In the genomic region with DNA sequence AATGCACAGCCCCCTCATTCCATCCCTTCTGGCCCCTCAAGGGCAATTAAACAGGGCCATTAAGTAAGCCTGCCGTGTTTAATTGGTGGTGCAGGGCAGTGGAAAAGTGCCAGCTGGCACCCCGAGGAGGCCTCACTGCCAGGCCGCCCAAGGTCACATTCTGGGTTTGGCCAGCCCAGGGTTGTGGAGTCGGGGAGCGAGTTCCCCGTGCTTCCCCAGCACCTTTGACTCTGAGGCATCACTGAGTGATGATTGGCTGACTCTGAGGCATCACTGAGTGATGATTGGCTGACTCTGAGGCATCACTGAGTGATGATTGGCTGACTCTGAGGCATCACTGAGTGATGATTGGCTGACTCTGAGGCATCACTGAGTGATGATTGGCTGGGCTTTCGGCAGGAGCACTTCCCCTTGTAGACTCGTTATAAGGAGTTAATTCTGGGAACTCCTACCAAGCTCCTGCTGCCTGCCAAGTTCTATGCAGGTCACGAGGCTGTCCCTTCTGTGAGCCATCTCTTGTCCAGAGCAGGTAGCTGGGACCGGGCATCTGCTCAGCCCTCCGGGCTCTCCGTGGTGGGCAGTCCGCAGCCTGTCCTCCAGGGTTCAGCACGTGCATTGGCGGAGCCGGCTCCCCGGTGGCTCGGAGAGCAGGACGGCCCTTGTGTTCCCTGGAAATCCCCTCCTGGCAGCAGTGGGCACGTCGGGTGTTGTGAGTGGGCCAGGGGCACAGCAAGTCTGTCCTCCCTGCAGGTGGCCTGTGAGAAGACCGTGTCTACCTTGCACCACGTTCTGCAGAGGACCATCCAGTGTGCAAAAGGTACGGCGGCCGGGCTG, we compare ENCODE assay signal across 23 cellular contexts. TPM values are rescaled to one million over a fixed set of nuclear protein-coding genes. Genes with fewer than 3 reads are reported as not detected.
DNase-seq lines count a peak whose midpoint lies in the region; ATAC-seq, FAIRE-seq and TF ChIP-seq lines count a peak whose summit lies in the region.
"Had no signal": no experiment of that assay in that cellular context is flagged by ENCODE, and none has a peak within 500 bp of the region (broad histone marks: within the 10 kb centered on the region; RNA-seq: fewer than 3 reads in every experiment).

No MANE protein-coding gene starts in this region.

- no TSS peak for BruUV-seq in HepG2 (replicated peaks; lab: Mats Ljungman, UMichigan)

- no peak for TF ChIP-seq RAD21 in HepG2 (CRISPR knock-in tag; IDR thresholded peaks at IDR 0.05)

- H3K9me3 ChIP-seq in HEK293 (ENCODE audit: control insufficient read depth, insufficient read depth, low read depth, low read length) (no peaks in the 10 kb centered on the region), HepG2 (ENCODE audit: low read length) (no peaks in the 10 kb centered on the region), lower lobe of right lung (no peaks in the 10 kb centered on the region)

- H4K20me1 ChIP-seq in HepG2 (ENCODE audit: insufficient read depth, low read length): no peaks in the 10 kb centered on the region

- H3K4me3 ChIP-seq in HEK293 (ENCODE audit: low read depth, low read length) (no peak overlapping the region), HepG2 (replicated peaks in 1 of 3; ENCODE audit: insufficient read depth in 1 of 3, low read depth in 2 of 3, low read length in 3 of 3) (no peak overlapping the region), lower lobe of right lung (no peak overlapping the region)
- H3K4me3 ChIP-seq: BLaER1 treated with 17β-estradiol and CSF1 and Interleukin-3, amounts not matched to agents 10 nM and 100 nM; lung had no signal

- peak; percentile 13 for DNase-seq in activated CD4-positive, alpha-beta T cell treated with anti-CD3 and anti-CD28 coated beads for 48 hours
- no peak for DNase-seq in activated CD4-positive, alpha-beta T cell treated with anti-CD3 and anti-CD28 coated beads, Interleukin-2, amount 10 ng/mL, durations not matched to agents 24 days and 14 days
- no peak for DNase-seq in HepG2 (ENCODE audit: low spot score)
- DNase-seq in activated CD4-positive, alpha-beta memory T cell treated with anti-CD3 and anti-CD28 coated beads, Interleukin-2, amount 10 ng/mL, durations not matched to agents 7 days and 5 days: no peak
- no peak for DNase-seq in NCI-H2171 (lab: John Stamatoyannopoulos, UW)
- no peak for DNase-seq in lower lobe of right lung
- DNase-seq: activated naive CD4-positive, alpha-beta T cell treated with anti-CD3 and anti-CD28 coated beads, Interleukin-2, amount 10 ng/mL, durations not matched to agents 7 days and 5 days; activated T-cell treated with anti-CD3 and anti-CD28 coated beads, Interleukin-2, amount 50 U/mL, for 24 hours; erythroblast; foreskin fibroblast; GOT3; immature natural killer cell; NCI-H1092; NCI-H2029; NCI-H345 had no signal

- ATAC-seq in activated T-helper 17 cell treated with anti-CD3 and anti-CD28 coated beads, Interleukin-2, amount 50 U/mL, for 72 hours (replicated peaks): peak; percentile 49
- ATAC-seq in HepG2: no peak; the same call in 2 of the 3 replicates
- no peak for ATAC-seq in lower lobe of right lung

- no peak for FAIRE-seq in HepG2 (lab: Jason Lieb, UNC)
- FAIRE-seq: astrocyte, urothelium cell line had no signal

- 92% methylated on average over 11 of the region's 26 CpGs for WGBS in HepG2 (ENCODE audit: low lambda C conversion rate)

- intact Hi-C loops in activated CD4-positive, alpha-beta T cell treated with anti-CD3 and anti-CD28 coated beads, Interleukin-2, amount 10 ng/mL, durations not matched to agents 24 days and 14 days (cut with micrococcal nuclease): no loop called here
- intact Hi-C loops in HepG2 (cut with micrococcal nuclease; ENCODE audit: unreplicated experiment): no loop called here
- intact Hi-C loops in lower lobe of right lung (cut with DNase I): no loop called here

- no peaks in the 10 kb centered on the region for H3K27me3 Mint-ChIP-seq in activated CD4-positive, alpha-beta T cell treated with anti-CD3 and anti-CD28 coated beads, Interleukin-2, amount 10 ng/mL, durations not matched to agents 24 days and 14 days
- no peaks in the 10 kb centered on the region for H3K27me3 Mint-ChIP-seq in activated T-helper 17 cell treated with anti-CD3 and anti-CD28 coated beads, Interleukin-2, amount 50 U/mL, for 72 hours
- H3K27me3 Mint-ChIP-seq in activated CD4-positive, alpha-beta memory T cell treated with anti-CD3 and anti-CD28 coated beads, Interleukin-2, amount 10 ng/mL, durations not matched to agents 7 days and 5 days: no peaks in the 10 kb centered on the region
- H3K27me3 Mint-ChIP-seq: activated naive CD4-positive, alpha-beta T cell treated with anti-CD3 and anti-CD28 coated beads, Interleukin-2, amount 10 ng/mL, durations not matched to agents 7 days and 5 days; activated T-cell treated with anti-CD3 and anti-CD28 coated beads, Interleukin-2, amount 50 U/mL, for 24 hours; progenitor cell of endocrine pancreas had no signal

- H3K36me3 ChIP-seq in HEK293 (ENCODE audit: control insufficient read depth in 2 of 2, insufficient read depth in 1 of 2, low read length in 2 of 2) (peaks cover 0 to 91% of the 10 kb centered on the region in 2 experiments; a peak in 2 of 3 replicates), HepG2 (replicated peaks in 1 of 2; ENCODE audit: control insufficient read depth in 1 of 2, insufficient read depth in 2 of 2, low read length in 2 of 2) (peaks cover 38 to 75% of the 10 kb centered on the region in 2 experiments; a peak in 4 of 5 replicates), lower lobe of right lung (peaks cover 90% of the 10 kb centered on the region)

- no peak for TF ChIP-seq POLR2A in HepG2 (IDR thresholded peaks at IDR 0.05; ENCODE audit: insufficient read depth in 1 of 2, low read depth in 2 of 2, low read length in 2 of 2)

- no peak for TF ChIP-seq CTCF in HEK293 (tag by site-specific recombination; IDR thresholded peaks at IDR 0.05)
- no peak for TF ChIP-seq CTCF in HepG2 (CRISPR knock-in tag; IDR thresholded peaks at IDR 0.05)
- TF ChIP-seq CTCF in lower lobe of right lung (IDR thresholded peaks at IDR 0.05): no peak

- no peak overlapping the region for H3K4me2 ChIP-seq in HepG2 (ENCODE audit: low read depth, low read length)
- H3K4me2 ChIP-seq: BLaER1 treated with 17β-estradiol and CSF1 and Interleukin-3, amounts not matched to agents 10 nM and 100 nM; KMS-11 had no signal

- no peaks in the 10 kb centered on the region for H3K4me1 Mint-ChIP-seq in activated CD4-positive, alpha-beta T cell treated with anti-CD3 and anti-CD28 coated beads, Interleukin-2, amount 10 ng/mL, durations not matched to agents 24 days and 14 days
- no peaks in the 10 kb centered on the region for H3K4me1 Mint-ChIP-seq in activated T-helper 17 cell treated with anti-CD3 and anti-CD28 coated beads, Interleukin-2, amount 50 U/mL, for 72 hours
- no peaks in the 10 kb centered on the region for H3K4me1 Mint-ChIP-seq in activated CD4-positive, alpha-beta memory T cell treated with anti-CD3 and anti-CD28 coated beads, Interleukin-2, amount 10 ng/mL, durations not matched to agents 7 days and 5 days
- H3K4me1 Mint-ChIP-seq: activated naive CD4-positive, alpha-beta T cell treated with anti-CD3 and anti-CD28 coated beads, Interleukin-2, amount 10 ng/mL, durations not matched to agents 7 days and 5 days had no signal

- H3K4me1 ChIP-seq in HEK293 (ENCODE audit: control insufficient read depth, insufficient read depth, low read length) (no peaks in the 10 kb centered on the region), HepG2 (ENCODE audit: insufficient read depth, low read length) (no peaks in the 10 kb centered on the region), lower lobe of right lung (peaks cover 21% of the 10 kb centered on the region)

- H3K27me3 ChIP-seq in HepG2 (ENCODE audit: control insufficient read depth in 1 of 2, insufficient read depth in 2 of 2, low read length in 2 of 2) (no peaks in the 10 kb centered on the region), lower lobe of right lung (ENCODE audit: low read depth) (no peaks in the 10 kb centered on the region)
- H3K27me3 ChIP-seq: BLaER1 treated with 17β-estradiol and CSF1 and Interleukin-3, amounts not matched to agents 10 nM and 100 nM had no signal

- TF ChIP-seq EP300 in HepG2 (IDR thresholded peaks at IDR 0.05; ENCODE audit: low read depth in 2 of 2, low read length in 2 of 2) (no peak), HepG2 (CRISPR knock-in tag; IDR thresholded peaks at IDR 0.05; ENCODE audit: borderline replicate concordance) (no peak)

- H3K4me3 Mint-ChIP-seq in activated CD4-positive, alpha-beta T cell treated with anti-CD3 and anti-CD28 coated beads, Interleukin-2, amount 10 ng/mL, durations not matched to agents 24 days and 14 days: no peak overlapping the region
- H3K4me3 Mint-ChIP-seq in activated T-helper 17 cell treated with anti-CD3 and anti-CD28 coated beads, Interleukin-2, amount 50 U/mL, for 72 hours: no peak overlapping the region
- no peak overlapping the region for H3K4me3 Mint-ChIP-seq in activated CD4-positive, alpha-beta memory T cell treated with anti-CD3 and anti-CD28 coated beads, Interleukin-2, amount 10 ng/mL, durations not matched to agents 7 days and 5 days
- H3K4me3 Mint-ChIP-seq: activated naive CD4-positive, alpha-beta T cell treated with anti-CD3 and anti-CD28 coated beads, Interleukin-2, amount 10 ng/mL, durations not matched to agents 7 days and 5 days; activated T-cell treated with anti-CD3 and anti-CD28 coated beads, Interleukin-2, amount 50 U/mL, for 24 hours; immature natural killer cell had no signal

- H3K36me3 Mint-ChIP-seq in activated CD4-positive, alpha-beta T cell treated with anti-CD3 and anti-CD28 coated beads, Interleukin-2, amount 10 ng/mL, durations not matched to agents 24 days and 14 days (ENCODE audit: low read depth): peaks cover 44% of the 10 kb centered on the region
- peaks cover 52% of the 10 kb centered on the region for H3K36me3 Mint-ChIP-seq in activated T-helper 17 cell treated with anti-CD3 and anti-CD28 coated beads, Interleukin-2, amount 50 U/mL, for 72 hours (ENCODE audit: low read depth)
- H3K36me3 Mint-ChIP-seq in activated CD4-positive, alpha-beta memory T cell treated with anti-CD3 and anti-CD28 coated beads, Interleukin-2, amount 10 ng/mL, durations not matched to agents 7 days and 5 days (ENCODE audit: low read depth): peaks cover 37% of the 10 kb centered on the region

- in situ Hi-C loops in HepG2 (cut with HindIII; ENCODE audit: extremely low pct_ligation_motif_present, low pct_unique_long_range_greater_than_20kb): no loop called here

- CTCF ChIA-PET in HEK293 (lab: Yijun Ruan, JAX) (no interaction called here), HepG2 (lab: Yijun Ruan, JAX; ENCODE audit: low intra/inter-chr PET ratio, low total read pairs) (no interaction called here)
- CTCF ChIA-PET in activated CD4-positive, alpha-beta memory T cell treated with anti-CD3 and anti-CD28 coated beads, Interleukin-2, amount 10 ng/mL, durations not matched to agents 7 days and 5 days (lab: Charles Lee): no interaction called here

- H3K27ac ChIP-seq in HEK293 (ENCODE audit: extremely low read depth, low read depth, low read length): no peak overlapping the region
- no peak overlapping the region for H3K27ac ChIP-seq in HepG2 (ENCODE audit: extremely low read length, insufficient read depth, low read length)
- no peak overlapping the region for H3K27ac ChIP-seq in lower lobe of right lung
- H3K27ac ChIP-seq: BLaER1 treated with 17β-estradiol and CSF1 and Interleukin-3, amounts not matched to agents 10 nM and 100 nM; KMS-11 had no signal

- POLR2A ChIA-PET in HEK293 (lab: Yijun Ruan, JAX) (no interaction called here), HepG2 (lab: Yijun Ruan, JAX) (no interaction called here)
- POLR2A ChIA-PET in activated CD4-positive, alpha-beta memory T cell treated with anti-CD3 and anti-CD28 coated beads, Interleukin-2, amount 10 ng/mL, durations not matched to agents 7 days and 5 days (lab: Charles Lee): no interaction called here

- H3K79me2 ChIP-seq in HepG2 (ENCODE audit: insufficient read depth, low read length): no peaks in the 10 kb centered on the region

- no peak overlapping the region for H3K9ac ChIP-seq in HepG2 (ENCODE audit: insufficient read depth, low read depth, low read length)
- H3K9ac ChIP-seq: KMS-11 had no signal

- H3K9me3 Mint-ChIP-seq in activated CD4-positive, alpha-beta T cell treated with anti-CD3 and anti-CD28 coated beads, Interleukin-2, amount 10 ng/mL, durations not matched to agents 24 days and 14 days: no peaks in the 10 kb centered on the region
- H3K9me3 Mint-ChIP-seq in activated T-helper 17 cell treated with anti-CD3 and anti-CD28 coated beads, Interleukin-2, amount 50 U/mL, for 72 hours: no peaks in the 10 kb centered on the region
- H3K9me3 Mint-ChIP-seq in activated CD4-positive, alpha-beta memory T cell treated with anti-CD3 and anti-CD28 coated beads, Interleukin-2, amount 10 ng/mL, durations not matched to agents 7 days and 5 days: no peaks in the 10 kb centered on the region
- H3K9me3 Mint-ChIP-seq: activated naive CD4-positive, alpha-beta T cell treated with anti-CD3 and anti-CD28 coated beads, Interleukin-2, amount 10 ng/mL, durations not matched to agents 7 days and 5 days; activated T-cell treated with anti-CD3 and anti-CD28 coated beads, Interleukin-2, amount 50 U/mL, for 24 hours; immature natural killer cell had no signal

- no peak overlapping the region for H2AFZ ChIP-seq in HepG2 (ENCODE audit: low read length)

- H3K27ac Mint-ChIP-seq in activated CD4-positive, alpha-beta T cell treated with anti-CD3 and anti-CD28 coated beads, Interleukin-2, amount 10 ng/mL, durations not matched to agents 24 days and 14 days: no peak overlapping the region
- H3K27ac Mint-ChIP-seq in activated T-helper 17 cell treated with anti-CD3 and anti-CD28 coated beads, Interleukin-2, amount 50 U/mL, for 72 hours: no peak overlapping the region
- H3K27ac Mint-ChIP-seq in activated CD4-positive, alpha-beta memory T cell treated with anti-CD3 and anti-CD28 coated beads, Interleukin-2, amount 10 ng/mL, durations not matched to agents 7 days and 5 days: no peak overlapping the region
- H3K27ac Mint-ChIP-seq: activated naive CD4-positive, alpha-beta T cell treated with anti-CD3 and anti-CD28 coated beads, Interleukin-2, amount 10 ng/mL, durations not matched to agents 7 days and 5 days; activated T-cell treated with anti-CD3 and anti-CD28 coated beads, Interleukin-2, amount 50 U/mL, for 24 hours; immature natural killer cell; progenitor cell of endocrine pancreas had no signal

RNA-seq across cellular contexts. Expression of a gene that starts 20.9 kb away (rescaled TPM):
- total RNA-seq in activated CD4-positive, alpha-beta T cell treated with anti-CD3 and anti-CD28 coated beads, Interleukin-2, amount 10 ng/mL, durations not matched to agents 24 days and 14 days: 59.2 and 59.5 TPM in 2 replicates
- 10 to 100 TPM; 32.5 to 33.6 TPM for total RNA-seq in activated T-helper 17 cell treated with anti-CD3 and anti-CD28 coated beads, Interleukin-2, amount 50 U/mL, for 72 hours
- total RNA-seq in HepG2 (2016; rRNA removed; fragmentation: Illumina TruSeq; extraction: Trizol): 11.7 and 15.8 TPM in 2 replicates
- total RNA-seq in HepG2 (2016; cell fraction: cytosol; rRNA removed; fragmentation: Illumina TruSeq; extraction: Trizol; ENCODE audit: low read depth): 8.0 and 9.1 TPM in 2 replicates
- 11.9 and 14.9 TPM in 2 replicates for total RNA-seq in HepG2 (2016; cell fraction: insoluble cytoplasmic fraction; rRNA removed; fragmentation: Illumina TruSeq; extraction: Trizol)
- 9.8 and 11.8 TPM in 2 replicates for total RNA-seq in HepG2 (2016; cell fraction: membrane; rRNA removed; fragmentation: Illumina TruSeq; extraction: Trizol)
- total RNA-seq in HepG2 (2016; cell fraction: nucleus; rRNA removed; fragmentation: Illumina TruSeq; extraction: Trizol): 6.6 and 7.1 TPM in 2 replicates
- 94.1 and 110 TPM in 2 replicates for polyA plus RNA-seq in HepG2 (2011; rRNA removed)
- polyA plus RNA-seq in HepG2 (2011; cell fraction: cytosol; rRNA removed): 129 and 137 TPM in 2 replicates
- polyA plus RNA-seq in HepG2 (2011; cell fraction: nucleus; rRNA removed): 53.4 and 59.2 TPM in 2 replicates
- polyA plus RNA-seq in HepG2 (2012): 58.7 and 69.9 TPM in 2 replicates
- polyA plus RNA-seq in HepG2 (2016; cell fraction: cytosol; fragmentation: Illumina TruSeq; extraction: Trizol; ENCODE audit: low read depth): 34.3 and 43.0 TPM in 2 replicates
- polyA plus RNA-seq in HepG2 (2016; cell fraction: insoluble cytoplasmic fraction; fragmentation: Illumina TruSeq; extraction: Trizol; ENCODE audit: low read depth): 53.0 and 57.2 TPM in 2 replicates
- polyA plus RNA-seq in HepG2 (2016; cell fraction: membrane; fragmentation: Illumina TruSeq; extraction: Trizol; ENCODE audit: low read depth): 32.8 and 40.2 TPM in 2 replicates
- 34.9 and 36.2 TPM in 2 replicates for polyA plus RNA-seq in HepG2 (2016; cell fraction: nucleus; fragmentation: Illumina TruSeq; extraction: Trizol; ENCODE audit: insufficient read depth, low read depth)
- 37.2 and 51.7 TPM in 2 replicates for polyA minus RNA-seq in HepG2 (2011; rRNA and poly(A)+ RNA removed; ENCODE audit: low replicate concordance)
- polyA minus RNA-seq in HepG2 (2011; cell fraction: cytosol; rRNA and poly(A)+ RNA removed): 24.0 and 25.6 TPM in 2 replicates
- 9.0 and 15.4 TPM in 2 replicates for polyA minus RNA-seq in HepG2 (2011; cell fraction: nucleus; rRNA and poly(A)+ RNA removed)
- 10 to 100 TPM; 54.3 to 55.6 TPM for total RNA-seq in activated CD4-positive, alpha-beta memory T cell treated with anti-CD3 and anti-CD28 coated beads, Interleukin-2, amount 10 ng/mL, durations not matched to agents 7 days and 5 days
- total RNA-seq in lower lobe of right lung: 154 TPM

RNA-seq across cellular contexts. Expression of a gene that starts 34.2 kb away (rescaled TPM):
- 94.4 and 99.4 TPM in 2 replicates for total RNA-seq in activated CD4-positive, alpha-beta T cell treated with anti-CD3 and anti-CD28 coated beads, Interleukin-2, amount 10 ng/mL, durations not matched to agents 24 days and 14 days
- 10 to 100 TPM; 33.3 to 57.4 TPM for total RNA-seq in activated T-helper 17 cell treated with anti-CD3 and anti-CD28 coated beads, Interleukin-2, amount 50 U/mL, for 72 hours
- 24.6 and 35.1 TPM in 2 replicates for total RNA-seq in HepG2 (2016; rRNA removed; fragmentation: Illumina TruSeq; extraction: Trizol)
- 16.9 and 17.1 TPM in 2 replicates for total RNA-seq in HepG2 (2016; cell fraction: cytosol; rRNA removed; fragmentation: Illumina TruSeq; extraction: Trizol; ENCODE audit: low read depth)
- 24.1 and 32.9 TPM in 2 replicates for total RNA-seq in HepG2 (2016; cell fraction: insoluble cytoplasmic fraction; rRNA removed; fragmentation: Illumina TruSeq; extraction: Trizol)
- total RNA-seq in HepG2 (2016; cell fraction: membrane; rRNA removed; fragmentation: Illumina TruSeq; extraction: Trizol): 10.3 and 11.2 TPM in 2 replicates
- 29.9 and 34.8 TPM in 2 replicates for total RNA-seq in HepG2 (2016; cell fraction: nucleus; rRNA removed; fragmentation: Illumina TruSeq; extraction: Trizol)
- 20.1 and 22.2 TPM in 2 replicates for polyA plus RNA-seq in HepG2 (2011; rRNA removed)
- 11.2 and 11.3 TPM in 2 replicates for polyA plus RNA-seq in HepG2 (2011; cell fraction: cytosol; rRNA removed)
- 110 and 114 TPM in 2 replicates for polyA plus RNA-seq in HepG2 (2011; cell fraction: nucleus; rRNA removed)
- 22.7 and 27.0 TPM in 2 replicates for polyA plus RNA-seq in HepG2 (2012)
- 3.0 and 3.7 TPM in 2 replicates for polyA plus RNA-seq in HepG2 (2016; cell fraction: cytosol; fragmentation: Illumina TruSeq; extraction: Trizol; ENCODE audit: low read depth)
- 25.7 and 32.8 TPM in 2 replicates for polyA plus RNA-seq in HepG2 (2016; cell fraction: insoluble cytoplasmic fraction; fragmentation: Illumina TruSeq; extraction: Trizol; ENCODE audit: low read depth)
- 4.3 and 6.1 TPM in 2 replicates for polyA plus RNA-seq in HepG2 (2016; cell fraction: membrane; fragmentation: Illumina TruSeq; extraction: Trizol; ENCODE audit: low read depth)
- 70.6 and 74.1 TPM in 2 replicates for polyA plus RNA-seq in HepG2 (2016; cell fraction: nucleus; fragmentation: Illumina TruSeq; extraction: Trizol; ENCODE audit: insufficient read depth, low read depth)
- 9.8 and 26.9 TPM in 2 replicates for polyA minus RNA-seq in HepG2 (2011; rRNA and poly(A)+ RNA removed; ENCODE audit: low replicate concordance)
- polyA minus RNA-seq in HepG2 (2011; cell fraction: cytosol; rRNA and poly(A)+ RNA removed): 5.9 and 9.7 TPM in 2 replicates
- polyA minus RNA-seq in HepG2 (2011; cell fraction: nucleus; rRNA and poly(A)+ RNA removed): 27.0 and 37.2 TPM in 2 replicates
- 10 to 100 TPM; 22.4 to 22.6 TPM for total RNA-seq in activated CD4-positive, alpha-beta memory T cell treated with anti-CD3 and anti-CD28 coated beads, Interleukin-2, amount 10 ng/mL, durations not matched to agents 7 days and 5 days
- 13.6 TPM for total RNA-seq in lower lobe of right lung

RNA-seq across cellular contexts. Expression of a gene that starts 36.2 kb away (rescaled TPM):
- total RNA-seq in activated CD4-positive, alpha-beta T cell treated with anti-CD3 and anti-CD28 coated beads, Interleukin-2, amount 10 ng/mL, durations not matched to agents 24 days and 14 days: 138 and 152 TPM in 2 replicates
- total RNA-seq in activated T-helper 17 cell treated with anti-CD3 and anti-CD28 coated beads, Interleukin-2, amount 50 U/mL, for 72 hours: 100 to 1,000 TPM; 102 to 115 TPM
- 114 and 151 TPM in 2 replicates for total RNA-seq in HepG2 (2016; rRNA removed; fragmentation: Illumina TruSeq; extraction: Trizol)
- 28.6 and 35.2 TPM in 2 replicates for total RNA-seq in HepG2 (2016; cell fraction: cytosol; rRNA removed; fragmentation: Illumina TruSeq; extraction: Trizol; ENCODE audit: low read depth)
- total RNA-seq in HepG2 (2016; cell fraction: insoluble cytoplasmic fraction; rRNA removed; fragmentation: Illumina TruSeq; extraction: Trizol): 115 and 149 TPM in 2 replicates
- total RNA-seq in HepG2 (2016; cell fraction: membrane; rRNA removed; fragmentation: Illumina TruSeq; extraction: Trizol): 62.0 and 68.5 TPM in 2 replicates
- 61.1 and 71.3 TPM in 2 replicates for total RNA-seq in HepG2 (2016; cell fraction: nucleus; rRNA removed; fragmentation: Illumina TruSeq; extraction: Trizol)
- 165 and 184 TPM in 2 replicates for polyA plus RNA-seq in HepG2 (2011; rRNA removed)
- 146 and 162 TPM in 2 replicates for polyA plus RNA-seq in HepG2 (2011; cell fraction: cytosol; rRNA removed)
- polyA plus RNA-seq in HepG2 (2011; cell fraction: nucleus; rRNA removed): 215 and 264 TPM in 2 replicates
- 82.4 and 87.9 TPM in 2 replicates for polyA plus RNA-seq in HepG2 (2012)
- 45.4 and 55.7 TPM in 2 replicates for polyA plus RNA-seq in HepG2 (2016; cell fraction: cytosol; fragmentation: Illumina TruSeq; extraction: Trizol; ENCODE audit: low read depth)
- polyA plus RNA-seq in HepG2 (2016; cell fraction: insoluble cytoplasmic fraction; fragmentation: Illumina TruSeq; extraction: Trizol; ENCODE audit: low read depth): 135 and 141 TPM in 2 replicates
- polyA plus RNA-seq in HepG2 (2016; cell fraction: membrane; fragmentation: Illumina TruSeq; extraction: Trizol; ENCODE audit: low read depth): 56.2 and 56.5 TPM in 2 replicates
- 113 and 114 TPM in 2 replicates for polyA plus RNA-seq in HepG2 (2016; cell fraction: nucleus; fragmentation: Illumina TruSeq; extraction: Trizol; ENCODE audit: insufficient read depth, low read depth)
- polyA minus RNA-seq in HepG2 (2011; rRNA and poly(A)+ RNA removed; ENCODE audit: low replicate concordance): 159 and 241 TPM in 2 replicates
- polyA minus RNA-seq in HepG2 (2011; cell fraction: cytosol; rRNA and poly(A)+ RNA removed): 48.1 and 61.1 TPM in 2 replicates
- 60.5 and 61.0 TPM in 2 replicates for polyA minus RNA-seq in HepG2 (2011; cell fraction: nucleus; rRNA and poly(A)+ RNA removed)
- 10 to 100 TPM; 94.1 to 95.0 TPM for total RNA-seq in activated CD4-positive, alpha-beta memory T cell treated with anti-CD3 and anti-CD28 coated beads, Interleukin-2, amount 10 ng/mL, durations not matched to agents 7 days and 5 days
- 195 TPM for total RNA-seq in lower lobe of right lung
